1 cellular context compared by ENCODE assay signal in genomic region chr14:26191123-26191522, GRCh38.
TF ChIP-seq lines count a peak whose summit lies in the region.

No MANE protein-coding gene starts in this region.

TF ChIP-seq in WTC11, 78 proteins besides CTCF, POLR2A, EP300 and RAD21 (continued from another document):
- TF ChIP-seq HMGXB4 (CRISPR knock-in tag; IDR thresholded peaks at IDR 0.05) (no peak), PRRX2 (CRISPR knock-in tag; IDR thresholded peaks at IDR 0.05) (no peak), JUN (CRISPR knock-in tag; IDR thresholded peaks at IDR 0.05) (no peak), ZNF232 (CRISPR knock-in tag; IDR thresholded peaks at IDR 0.05) (no peak), ARID4B (CRISPR knock-in tag; IDR thresholded peaks at IDR 0.05; ENCODE audit: borderline replicate concordance) (no peak), NFE2L1 (CRISPR knock-in tag; IDR thresholded peaks at IDR 0.05) (no peak)
- TF ChIP-seq, protein P1, sequence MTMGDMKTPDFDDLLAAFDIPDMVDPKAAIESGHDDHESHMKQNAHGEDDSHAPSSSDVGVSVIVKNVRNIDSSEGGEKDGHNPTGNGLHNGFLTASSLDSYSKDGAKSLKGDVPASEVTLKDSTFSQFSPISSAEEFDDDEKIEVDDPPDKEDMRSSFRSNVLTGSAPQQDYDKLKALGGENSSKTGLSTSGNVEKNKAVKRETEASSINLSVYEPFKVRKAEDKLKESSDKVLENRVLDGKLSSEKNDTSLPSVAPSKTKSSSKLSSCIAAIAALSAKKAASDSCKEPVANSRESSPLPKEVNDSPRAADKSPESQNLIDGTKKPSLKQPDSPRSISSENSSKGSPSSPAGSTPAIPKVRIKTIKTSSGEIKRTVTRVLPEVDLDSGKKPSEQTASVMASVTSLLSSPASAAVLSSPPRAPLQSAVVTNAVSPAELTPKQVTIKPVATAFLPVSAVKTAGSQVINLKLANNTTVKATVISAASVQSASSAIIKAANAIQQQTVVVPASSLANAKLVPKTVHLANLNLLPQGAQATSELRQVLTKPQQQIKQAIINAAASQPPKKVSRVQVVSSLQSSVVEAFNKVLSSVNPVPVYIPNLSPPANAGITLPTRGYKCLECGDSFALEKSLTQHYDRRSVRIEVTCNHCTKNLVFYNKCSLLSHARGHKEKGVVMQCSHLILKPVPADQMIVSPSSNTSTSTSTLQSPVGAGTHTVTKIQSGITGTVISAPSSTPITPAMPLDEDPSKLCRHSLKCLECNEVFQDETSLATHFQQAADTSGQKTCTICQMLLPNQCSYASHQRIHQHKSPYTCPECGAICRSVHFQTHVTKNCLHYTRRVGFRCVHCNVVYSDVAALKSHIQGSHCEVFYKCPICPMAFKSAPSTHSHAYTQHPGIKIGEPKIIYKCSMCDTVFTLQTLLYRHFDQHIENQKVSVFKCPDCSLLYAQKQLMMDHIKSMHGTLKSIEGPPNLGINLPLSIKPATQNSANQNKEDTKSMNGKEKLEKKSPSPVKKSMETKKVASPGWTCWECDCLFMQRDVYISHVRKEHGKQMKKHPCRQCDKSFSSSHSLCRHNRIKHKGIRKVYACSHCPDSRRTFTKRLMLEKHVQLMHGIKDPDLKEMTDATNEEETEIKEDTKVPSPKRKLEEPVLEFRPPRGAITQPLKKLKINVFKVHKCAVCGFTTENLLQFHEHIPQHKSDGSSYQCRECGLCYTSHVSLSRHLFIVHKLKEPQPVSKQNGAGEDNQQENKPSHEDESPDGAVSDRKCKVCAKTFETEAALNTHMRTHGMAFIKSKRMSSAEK (CRISPR knock-in tag; IDR thresholded peaks at IDR 0.05; ENCODE audit: borderline replicate concordance), result no peak
